8 cellular contexts compared by ENCODE assay signal in the genomic region with DNA sequence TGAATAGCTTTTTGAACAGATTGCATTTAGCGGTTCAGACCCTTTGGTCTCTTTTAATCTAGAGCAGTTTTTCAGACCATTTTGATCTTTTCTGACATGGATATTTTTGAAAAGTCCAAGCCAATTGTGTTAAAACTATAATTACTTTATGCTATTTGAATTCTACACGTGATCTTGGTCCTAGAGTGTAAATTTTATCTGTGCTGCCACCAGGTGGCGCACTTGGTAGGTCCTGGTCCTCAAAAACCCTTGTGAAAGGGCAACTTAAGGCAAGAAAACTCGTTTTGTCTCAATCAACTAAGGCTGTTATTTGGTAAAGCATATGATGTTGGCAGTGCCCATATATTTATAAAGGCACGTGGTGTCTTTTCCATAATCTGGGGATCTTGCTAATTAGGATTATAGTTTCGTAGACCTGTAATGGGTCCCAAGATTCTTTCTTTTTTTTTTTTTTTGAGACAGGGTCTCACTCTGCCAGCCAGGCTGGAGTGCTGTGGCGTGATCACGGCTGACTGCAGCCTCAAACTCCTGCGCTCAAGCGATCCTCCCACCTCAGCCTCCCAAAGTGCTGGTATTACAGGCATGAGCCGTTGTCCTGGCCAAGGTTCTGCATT. TPM values are rescaled to one million over a fixed set of nuclear protein-coding genes. Genes with fewer than 3 reads are reported as not detected.
DNase-seq lines count a peak whose midpoint lies in the region; ATAC-seq lines count a peak whose summit lies in the region.

No MANE protein-coding gene starts in this region.

- no peaks in the 10 kb centered on the region for H3K27me3 ChIP-seq in SJCRH30
- no peaks in the 10 kb centered on the region for H3K27me3 ChIP-seq in aorta (ENCODE audit: control insufficient read depth in 1 of 2, insufficient read depth in 2 of 2, low read length in 1 of 2)

- no peak overlapping the region for H3K4me3 ChIP-seq in Jurkat, Clone E6-1 (ENCODE audit: low read length)
- H3K4me3 ChIP-seq in SJCRH30 (no peak overlapping the region), aorta (ENCODE audit: low read length in 2 of 2) (no peak overlapping the region)

- WGBS in aorta, 2 donors, result 43 to 48% methylated on average over 11 of the region's 11 CpGs

- H3K36me3 ChIP-seq in SJCRH30 (no peaks in the 10 kb centered on the region), aorta (ENCODE audit: control insufficient read depth in 1 of 2, insufficient read depth in 2 of 2, low read length in 1 of 2) (no peaks in the 10 kb centered on the region)

- ATAC-seq in Right ventricle myocardium superior (ENCODE audit: poor library complexity), result peak; percentile 74
- peak; percentile 69 for ATAC-seq in aorta (ENCODE audit: low FRiP score)
- ATAC-seq in HG03108 (IDR thresholded peaks at IDR 0.05; ENCODE audit: unreplicated experiment), result no peak

- H3K4me1 ChIP-seq in SJCRH30, result no peaks in the 10 kb centered on the region
- peaks cover 0 to 2% of the 10 kb centered on the region in 2 donors for H3K4me1 ChIP-seq in aorta (ENCODE audit: control insufficient read depth in 1 of 2, insufficient read depth in 2 of 2, low read length in 2 of 2)

- DNase-seq in DMS153 (lab: John Stamatoyannopoulos, UW) (peak; percentile 35), SJCRH30 (peak; percentile 43 to 79), Right ventricle myocardium superior (peak; percentile 77), putamen (ENCODE audit: low spot score) (peak; percentile 42), aorta (peak; percentile 83)
- peak; percentile 67 for DNase-seq in Jurkat, Clone E6-1 (ENCODE audit: low read depth, low spot score)
- peak; percentile 88 for DNase-seq in activated effector memory CD4-positive, alpha-beta T cell treated with anti-CD3 and anti-CD28 coated beads, Interleukin-2, amount 50 U/mL, for 16 hours

- H3K27ac ChIP-seq in SJCRH30 (no peak overlapping the region), aorta (ENCODE audit: low read depth in 1 of 2, low read length in 2 of 2) (no peak overlapping the region)

- no peaks in the 10 kb centered on the region for H3K9me3 ChIP-seq in SJCRH30 (replicated peaks)
- H3K9me3 ChIP-seq in aorta (ENCODE audit: control insufficient read depth, low read length), result no peaks in the 10 kb centered on the region

- intact Hi-C loops in Right ventricle myocardium superior (cut with DNase I) (no loop called here), aorta (cut with DNase I) (loop anchor here (2.0 kb wide), 1 partner anchor 112 kb away; no protein-coding TSS in a partner anchor)

RNA-seq across cellular contexts. Expression of gene TEX2, which starts 43.9 kb away (rescaled TPM):
- polyA plus RNA-seq in Jurkat, Clone E6-1 (2012; ENCODE audit: insufficient read depth, insufficient read length), result 16.4 TPM
- total RNA-seq in SJCRH30 (2014; rRNA removed; shearing (Covaris generic)), result 35.5 and 36.2 TPM in 2 replicates
- total RNA-seq in Right ventricle myocardium superior, result 54.0 TPM
- 10 to 100 TPM; 26.6 to 29.4 TPM for total RNA-seq in aorta
- polyA plus RNA-seq in aorta, result 10 to 100 TPM; 10.9 to 21.8 TPM

Comparison
In these comparisons a context has a peak if more than half of its experiments do, and no peak if none do; other contexts are left out.
1. DNase-seq: peak in every context shown above with its lines; median percentile 88 in activated effector memory CD4-positive, alpha-beta T cell treated with anti-CD3 and anti-CD28 coated beads, Interleukin-2, amount 50 U/mL, for 16 hours; 83 in aorta; 77 in Right ventricle myocardium superior; 67 in Jurkat, Clone E6-1; 61 in SJCRH30; 42 in putamen; 35 in DMS153.